Comparison of ENCODE assay signal across 8 cellular contexts in genomic region chr12:94644622-94645021, GRCh38. TPM values are rescaled to one million over a fixed set of nuclear protein-coding genes. Genes with fewer than 3 reads are reported as not detected.
DNase-seq lines count a peak whose midpoint lies in the region; ATAC-seq and TF ChIP-seq lines count a peak whose summit lies in the region.

No MANE protein-coding gene starts in this region.

- DNase-seq in ELR (ENCODE audit: low read depth): peak; percentile 97
- DNase-seq in HCEC 1CT: peak; percentile 96
- DNase-seq in kidney glomerular epithelial cell (lab: John Stamatoyannopoulos, UW): peak; percentile 71
- DNase-seq in NAMALWA (ENCODE audit: low spot score): no peak
- DNase-seq in SK-N-DZ (ENCODE audit: low spot score): no peak
- DNase-seq in activated CD4-positive, CD25-positive, alpha-beta regulatory T cell treated with anti-CD3 and anti-CD28 coated beads, Interleukin-2, amount 50 U/mL, for 72 hours: no peak
- DNase-seq in NCI-H82 (lab: John Stamatoyannopoulos, UW): no peak

- ATAC-seq in SK-N-SH treated with all-trans-retinoic acid at 6 μM for 48 hours: peak; percentile 75

TF ChIP-seq in SK-N-SH treated with all-trans-retinoic acid at 6 μM for 48 hours, 23 proteins besides CTCF, POLR2A, EP300 and RAD21:
- no peak for TF ChIP-seq ZNF565 (CRISPR knock-in tag; conservative IDR thresholded peaks at IDR 0.05; ENCODE audit: low read depth)
- TF ChIP-seq GLIS3 (CRISPR knock-in tag; IDR thresholded peaks at IDR 0.05): no peak
- TF ChIP-seq, protein P1, sequence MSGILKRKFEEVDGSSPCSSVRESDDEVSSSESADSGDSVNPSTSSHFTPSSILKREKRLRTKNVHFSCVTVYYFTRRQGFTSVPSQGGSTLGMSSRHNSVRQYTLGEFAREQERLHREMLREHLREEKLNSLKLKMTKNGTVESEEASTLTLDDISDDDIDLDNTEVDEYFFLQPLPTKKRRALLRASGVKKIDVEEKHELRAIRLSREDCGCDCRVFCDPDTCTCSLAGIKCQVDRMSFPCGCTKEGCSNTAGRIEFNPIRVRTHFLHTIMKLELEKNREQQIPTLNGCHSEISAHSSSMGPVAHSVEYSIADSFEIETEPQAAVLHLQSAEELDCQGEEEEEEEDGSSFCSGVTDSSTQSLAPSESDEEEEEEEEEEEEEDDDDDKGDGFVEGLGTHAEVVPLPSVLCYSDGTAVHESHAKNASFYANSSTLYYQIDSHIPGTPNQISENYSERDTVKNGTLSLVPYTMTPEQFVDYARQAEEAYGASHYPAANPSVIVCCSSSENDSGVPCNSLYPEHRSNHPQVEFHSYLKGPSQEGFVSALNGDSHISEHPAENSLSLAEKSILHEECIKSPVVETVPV (CRISPR knock-in tag; IDR thresholded peaks at IDR 0.05): no peak
- no peak for TF ChIP-seq ZFP30 (CRISPR knock-in tag; IDR thresholded peaks at IDR 0.05)
- no peak for TF ChIP-seq ZFP3 (CRISPR knock-in tag; IDR thresholded peaks at IDR 0.05)
- no peak for TF ChIP-seq ZC3H10 (CRISPR knock-in tag; IDR thresholded peaks at IDR 0.05)
- TF ChIP-seq, protein P2, sequence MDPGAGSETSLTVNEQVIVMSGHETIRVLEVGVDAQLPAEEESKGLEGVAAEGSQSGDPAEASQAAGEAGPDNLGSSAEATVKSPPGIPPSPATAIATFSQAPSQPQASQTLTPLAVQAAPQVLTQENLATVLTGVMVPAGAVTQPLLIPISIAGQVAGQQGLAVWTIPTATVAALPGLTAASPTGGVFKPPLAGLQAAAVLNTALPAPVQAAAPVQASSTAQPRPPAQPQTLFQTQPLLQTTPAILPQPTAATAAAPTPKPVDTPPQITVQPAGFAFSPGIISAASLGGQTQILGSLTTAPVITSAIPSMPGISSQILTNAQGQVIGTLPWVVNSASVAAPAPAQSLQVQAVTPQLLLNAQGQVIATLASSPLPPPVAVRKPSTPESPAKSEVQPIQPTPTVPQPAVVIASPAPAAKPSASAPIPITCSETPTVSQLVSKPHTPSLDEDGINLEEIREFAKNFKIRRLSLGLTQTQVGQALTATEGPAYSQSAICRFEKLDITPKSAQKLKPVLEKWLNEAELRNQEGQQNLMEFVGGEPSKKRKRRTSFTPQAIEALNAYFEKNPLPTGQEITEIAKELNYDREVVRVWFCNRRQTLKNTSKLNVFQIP (CRISPR knock-in tag; IDR thresholded peaks at IDR 0.05; ENCODE audit: borderline replicate concordance, low read depth): no peak
- no peak for TF ChIP-seq PPARA (CRISPR knock-in tag; IDR thresholded peaks at IDR 0.05; ENCODE audit: borderline replicate concordance)
- no peak for TF ChIP-seq BACH2 (CRISPR knock-in tag; IDR thresholded peaks at IDR 0.05; ENCODE audit: borderline replicate concordance)
- no peak for TF ChIP-seq RARB (CRISPR knock-in tag; IDR thresholded peaks at IDR 0.05)
- TF ChIP-seq OSR1 (CRISPR knock-in tag; IDR thresholded peaks at IDR 0.05): no peak
- TF ChIP-seq TCF4 (CRISPR knock-in tag; IDR thresholded peaks at IDR 0.05; ENCODE audit: borderline replicate concordance): no peak
- TF ChIP-seq ESRRG (CRISPR knock-in tag; IDR thresholded peaks at IDR 0.05): no peak
- no peak for TF ChIP-seq TOX (CRISPR knock-in tag; IDR thresholded peaks at IDR 0.05; ENCODE audit: borderline replicate concordance)
- no peak for TF ChIP-seq ISL1 (CRISPR knock-in tag; IDR thresholded peaks at IDR 0.05)
- TF ChIP-seq CSDC2 (CRISPR knock-in tag; IDR thresholded peaks at IDR 0.05): no peak
- TF ChIP-seq ARNTL (CRISPR knock-in tag; IDR thresholded peaks at IDR 0.05; ENCODE audit: borderline replicate concordance, low read depth): no peak
- no peak for TF ChIP-seq CREB5 (CRISPR knock-in tag; IDR thresholded peaks at IDR 0.05; ENCODE audit: low read depth)
- no peak for TF ChIP-seq ZNF70 (CRISPR knock-in tag; IDR thresholded peaks at IDR 0.05)

RNA-seq across cellular contexts. Expression of gene TMCC3, which starts 5.7 kb away (rescaled TPM):
- polyA plus RNA-seq in SK-N-DZ (2014; cell fraction: cytosol; rRNA removed): 0.02 and 0.05 TPM in 2 replicates
- polyA plus RNA-seq in SK-N-DZ (2014; cell fraction: nucleus; rRNA removed): not detected in 2 replicates

Comparison
In these comparisons a context has a peak if more than half of its experiments do, and no peak if none do; other contexts are left out.
1. DNase-seq: peak in ELR (single experiment), HCEC 1CT (single experiment) and kidney glomerular epithelial cell (single experiment); none in NAMALWA (single experiment), SK-N-DZ (single experiment), activated CD4-positive, CD25-positive, alpha-beta regulatory T cell treated with anti-CD3 and anti-CD28 coated beads, Interleukin-2, amount 50 U/mL, for 72 hours (single experiment) and NCI-H82 (single experiment).